ENCODE assay signal across 22 cellular contexts in genomic region chr9:127033059-127033458, GRCh38.
DNase-seq lines count a peak whose midpoint lies in the region; ATAC-seq, FAIRE-seq and TF ChIP-seq lines count a peak whose summit lies in the region.
"Had no signal": no experiment of that assay in that cellular context is flagged by ENCODE, and none has a peak within 500 bp of the region (broad histone marks: within the 10 kb centered on the region; RNA-seq: fewer than 3 reads in every experiment).

No MANE protein-coding gene starts in this region.

- no peak for ATAC-seq in left ventricle myocardium superior
- ATAC-seq in GM18519 (IDR thresholded peaks at IDR 0.05; ENCODE audit: low FRiP score, unreplicated experiment) = no peak
- ATAC-seq in gastrocnemius medialis = no peak
- ATAC-seq: GM12878 had no signal

- in situ Hi-C loops in gastrocnemius medialis (cut with MboI; ENCODE audit: low sequenced_read_pairs in 4 of 4) = no loop called here

- peaks cover 0 to 3% of the 10 kb centered on the region in 2 donors for H3K4me1 ChIP-seq in small intestine (ENCODE audit: control insufficient read depth in 2 of 2, insufficient read depth in 1 of 2, low read depth in 1 of 2, low read length in 1 of 2)
- peaks cover 34% of the 10 kb centered on the region for H3K4me1 ChIP-seq in vagina
- H3K4me1 ChIP-seq in gastrocnemius medialis = peaks cover 19 to 32% of the 10 kb centered on the region in 2 donors
- H3K4me1 ChIP-seq: BLaER1, HAP-1 had no signal

- peak overlapping the region in 1 of 2 donors; percentile 6 for H3K27ac ChIP-seq in small intestine (ENCODE audit: low read depth in 1 of 2, low read length in 1 of 2)
- H3K27ac ChIP-seq in vagina = peak overlapping the region; percentile 77
- H3K27ac ChIP-seq in gastrocnemius medialis = no peak overlapping the region
- H3K27ac ChIP-seq: 22Rv1, BLaER1, C4-2B had no signal

- WGBS in small intestine, 3 donors = 51 to 81% (median 66%) methylated on average over 3 of the region's 3 CpGs

- no peak overlapping the region for H3K4me3 ChIP-seq in small intestine (ENCODE audit: low read depth in 1 of 2, low read length in 2 of 2)
- H3K4me3 ChIP-seq in vagina = no peak overlapping the region
- H3K4me3 ChIP-seq in gastrocnemius medialis = no peak overlapping the region
- H3K4me3 ChIP-seq: BLaER1, GM12878, HAP-1 had no signal

- H3K9me3 ChIP-seq in small intestine (ENCODE audit: control insufficient read depth, low read depth) (no peaks in the 10 kb centered on the region), vagina (no peaks in the 10 kb centered on the region), gastrocnemius medialis (no peaks in the 10 kb centered on the region)
- H3K9me3 ChIP-seq: BLaER1, HAP-1 had no signal

- no peaks in the 10 kb centered on the region for H3K27me3 ChIP-seq in small intestine (ENCODE audit: control insufficient read depth in 2 of 2, insufficient read depth in 2 of 2, low read length in 2 of 2)
- H3K27me3 ChIP-seq in vagina = no peaks in the 10 kb centered on the region
- no peaks in the 10 kb centered on the region for H3K27me3 ChIP-seq in gastrocnemius medialis
- H3K27me3 ChIP-seq: BLaER1 had no signal

- DNase-seq in cardiac septum (ENCODE audit: low spot score) (peak; percentile 55), left ventricle myocardium superior (no peak), islet precursor cell (peak; percentile 40), small intestine (peak; percentile 48), vagina (ENCODE audit: extremely low spot score in 2 of 2) (no peak), pons (ENCODE audit: low spot score) (no peak), gastrocnemius medialis (no peak)
- DNase-seq: CD4-positive, alpha-beta T cell; CD8-positive, alpha-beta memory T cell; DMS 273 treated with DMSO at 0.1 percent for 48 hours; DMS79; GDM1; GOT3 had no signal

- intact Hi-C loops in cardiac septum (cut with DNase I) (loop anchor here (5.0 kb wide), 1 partner anchor 89 kb away; the partner anchor contains the start of gene ANGPTL2), left ventricle myocardium superior (cut with micrococcal nuclease) (no loop called here), vagina (cut with DNase I) (loop anchor here (10.0 kb wide), 1 partner anchor 92 kb away; the partner anchor contains the start of gene ANGPTL2), gastrocnemius medialis (cut with DNase I; ENCODE audit: low total_unique reads) (no loop called here)

- no peak for FAIRE-seq in small intestine (lab: Jason Lieb, UNC)
- FAIRE-seq: A204.1, D721Med, GM12878, H54 had no signal

- TF ChIP-seq POLR2A in vagina (IDR thresholded peaks at IDR 0.05) (no peak), gastrocnemius medialis (IDR thresholded peaks at IDR 0.05) (no peak)

- H3K36me3 ChIP-seq in small intestine (ENCODE audit: control insufficient read depth in 2 of 2, insufficient read depth in 2 of 2, low read length in 2 of 2) (peaks cover 0 to 4% of the 10 kb centered on the region in 2 donors), vagina (no peaks in the 10 kb centered on the region), gastrocnemius medialis (no peaks in the 10 kb centered on the region)
- H3K36me3 ChIP-seq: BLaER1, HAP-1 had no signal

- TF ChIP-seq CTCF in vagina (IDR thresholded peaks at IDR 0.05) (no peak), gastrocnemius medialis (IDR thresholded peaks at IDR 0.05 in 4 of 5, conservative IDR thresholded peaks at IDR 0.05 in 1 of 5) (no peak)

Comparison
In these comparisons a context has a peak if more than half of its experiments do, and no peak if none do; other contexts are left out.
1. DNase-seq: peak in cardiac septum (single experiment), islet precursor cell (single experiment) and small intestine (single experiment); none in left ventricle myocardium superior (single experiment), vagina (0 of 2), pons (single experiment) and gastrocnemius medialis (0 of 2).
2. intact Hi-C loops: an anchor here in cardiac septum (5.0 kb wide) and vagina (10.0 kb wide); none called in left ventricle myocardium superior and gastrocnemius medialis.